ENCODE assay signal across 9 cellular contexts in genomic region chr16:31476305-31477219, GRCh38. TPM values are rescaled to one million over a fixed set of nuclear protein-coding genes. Genes with fewer than 3 reads are reported as not detected.
DNase-seq lines count a peak whose midpoint lies in the region; ATAC-seq and TF ChIP-seq lines count a peak whose summit lies in the region.
"Had no signal": no experiment of that assay in that cellular context is flagged by ENCODE, and none has a peak within 500 bp of the region (broad histone marks: within the 10 kb centered on the region; RNA-seq: fewer than 3 reads in every experiment).

No MANE protein-coding gene starts in this region.

- DNase-seq in AML-193 (lab: John Stamatoyannopoulos, UW) (peak; percentile 75 to 80), NB4 (ENCODE audit: low read depth) (peak; percentile 89), activated T-cell treated with anti-CD3 and anti-CD28 coated beads for 48 hours (ENCODE audit: low read depth) (peak; percentile 79), heart right ventricle (peak; percentile 53 to 76), HFFc6 (no peak), DMS 273 (lab: John Stamatoyannopoulos, UW; ENCODE audit: unreplicated experiment) (no peak)

- H3K27ac ChIP-seq in heart right ventricle, result peak overlapping the region in 1 of 10 donors; percentile 40
- peak overlapping the region in 15 of 21 experiments; percentile 6 to 75 (median 45) for H3K27ac ChIP-seq in skin epidermis

- peaks cover 38% of the 10 kb centered on the region for H3K36me3 Mint-ChIP-seq in HFFc6 (ENCODE audit: low read depth)

- H3K4me1 ChIP-seq in heart right ventricle, result peaks cover 4 to 39% (median 17%) of the 10 kb centered on the region in 9 donors

- TF ChIP-seq POLR2A in NB4 (IDR thresholded peaks at IDR 0.05; ENCODE audit: extremely low read depth, insufficient read length), result peak; percentile 43

- ATAC-seq in GM21367 (IDR thresholded peaks at IDR 0.05; ENCODE audit: unreplicated experiment), result peak; percentile 54
- ATAC-seq in heart right ventricle, result peak in 3 of 8 donors; percentile 9 to 14 (median 14)

- TF ChIP-seq CTCF in NB4 (IDR thresholded peaks at IDR 0.05; ENCODE audit: low read depth, low read length) (no peak), heart right ventricle (IDR thresholded peaks at IDR 0.05) (no peak), HFFc6 (IDR thresholded peaks at IDR 0.05) (no peak)

- H3K4me3 Mint-ChIP-seq in HFFc6, result no peak overlapping the region

- H3K36me3 ChIP-seq in heart right ventricle, result peaks cover 0 to 54% (median 24%) of the 10 kb centered on the region in 9 donors

- WGBS in heart right ventricle, 2 donors, result 75 to 77% methylated on average over 62 to 68 of the region's 68 CpGs

- H3K27ac Mint-ChIP-seq in HFFc6, result no peak overlapping the region

- H3K4me1 Mint-ChIP-seq in HFFc6 (ENCODE audit: low read depth), result peaks cover 29% of the 10 kb centered on the region

- peaks cover 14% of the 10 kb centered on the region for H3K27me3 Mint-ChIP-seq in HFFc6 (ENCODE audit: insufficient read depth)

- no peaks in the 10 kb centered on the region for H3K9me3 ChIP-seq in heart right ventricle

- peaks cover 0 to 21% (median 0%) of the 10 kb centered on the region in 7 donors for H3K27me3 ChIP-seq in heart right ventricle

- intact Hi-C loops in heart right ventricle (cut with DNase I), result no loop called here

- peak overlapping the region; percentile 62 for H3K4me3 ChIP-seq in NB4 (ENCODE audit: low read depth, low read length)
- H3K4me3 ChIP-seq in heart right ventricle, result peak overlapping the region in 6 of 10 donors; percentile 12 to 54 (median 18)
- H3K4me3 ChIP-seq in skin epidermis, result peak overlapping the region; percentile 29 to 48 (median 39)

- H3K9me3 Mint-ChIP-seq in HFFc6, result peaks cover 11% of the 10 kb centered on the region; the same call in 1 of the 2 replicates

RNA-seq across cellular contexts. Expression of gene TGFB1I1, which starts 4.6 kb away (rescaled TPM):
- total RNA-seq in heart right ventricle, result 10 to 100 TPM; 11.3 to 43.0 (median 16.7) TPM
- polyA plus RNA-seq in heart right ventricle, result 10 to 100 TPM; 20.8 to 37.3 TPM
- 100 to 1,000 TPM; 163 to 209 (median 191) TPM for total RNA-seq in HFFc6 (2021; fragmentation: NEBNext Ultra II Directional; extraction: Animal tissue kit (Norgen Biotek cat#: 25700))

RNA-seq across cellular contexts. Expression of gene SLC5A2, which starts 6.4 kb away (rescaled TPM):
- total RNA-seq in heart right ventricle, result not detected
- polyA plus RNA-seq in heart right ventricle, result 1 to 10 TPM in 1 of 2 donors, under 1 TPM in 1; 0.77 to 1.9 TPM
- under 1 TPM in 2 of 6 experiments, not detected in 4; 0.19 to 0.21 TPM for total RNA-seq in HFFc6 (2021; fragmentation: NEBNext Ultra II Directional; extraction: Animal tissue kit (Norgen Biotek cat#: 25700))
- polyA plus RNA-seq: BJ had no signal

RNA-seq across cellular contexts. Expression of gene ARMC5, which starts 17.3 kb away (rescaled TPM):
- total RNA-seq in heart right ventricle, result 1 to 10 TPM; 3.8 to 7.8 (median 6.4) TPM
- 10 to 100 TPM in 1 of 2 donors, 1 to 10 TPM in 1; 8.4 to 11.9 TPM for polyA plus RNA-seq in heart right ventricle
- total RNA-seq in HFFc6 (2021; fragmentation: NEBNext Ultra II Directional; extraction: Animal tissue kit (Norgen Biotek cat#: 25700)), result 10 to 100 TPM in 2 of 6 experiments, 1 to 10 TPM in 4; 7.6 to 11.8 (median 9.3) TPM

RNA-seq across cellular contexts. Expression of gene RUSF1, which starts 31.6 kb away (rescaled TPM):
- total RNA-seq in heart right ventricle, result 10 to 100 TPM; 21.9 to 28.0 (median 24.4) TPM
- 10 to 100 TPM; 31.9 to 44.4 TPM for polyA plus RNA-seq in heart right ventricle
- 10 to 100 TPM; 55.9 to 77.7 (median 63.6) TPM for total RNA-seq in HFFc6 (2021; fragmentation: NEBNext Ultra II Directional; extraction: Animal tissue kit (Norgen Biotek cat#: 25700))

RNA-seq across cellular contexts. Expression of gene ZNF843, which starts 34.0 kb away (rescaled TPM):
- total RNA-seq in heart right ventricle, result 1 to 10 TPM; 1.9 to 5.4 (median 2.7) TPM
- polyA plus RNA-seq in heart right ventricle, result 1 to 10 TPM in 1 of 2 donors, under 1 TPM in 1; 0.22 to 1.5 TPM
- under 1 TPM; 0.14 to 0.47 (median 0.23) TPM for total RNA-seq in HFFc6 (2021; fragmentation: NEBNext Ultra II Directional; extraction: Animal tissue kit (Norgen Biotek cat#: 25700))

Comparison
In these comparisons a context has a peak if more than half of its experiments do, and no peak if none do; other contexts are left out.
1. DNase-seq: peak in AML-193 (2 of 2), NB4 (single experiment), activated T-cell treated with anti-CD3 and anti-CD28 coated beads for 48 hours (single experiment) and heart right ventricle (2 of 2); none in HFFc6 (single experiment) and DMS 273 (single experiment).
2. Peak in every context shown above with its lines, with median percentiles within 50 percentile points of each other: H3K4me3 ChIP-seq.